In genomic region chr20:46406986-46407670, GRCh38 we compare ENCODE assay signal across 8 cellular contexts. TPM values are rescaled to one million over a fixed set of nuclear protein-coding genes. Genes with fewer than 3 reads are reported as not detected.
DNase-seq lines count a peak whose midpoint lies in the region; ATAC-seq and TF ChIP-seq lines count a peak whose summit lies in the region.

No MANE protein-coding gene starts in this region.

- BruUV-seq in mammary epithelial cell (replicated peaks; lab: Mats Ljungman, UMichigan) = no TSS peak

- 12% methylated on average over 19 of the region's 26 CpGs for WGBS in mammary epithelial cell (ENCODE audit: low coverage, missing lambda C conversion rate)
- 11% methylated on average over 26 of the region's 26 CpGs for WGBS in liver

- CTCF ChIA-PET in mammary epithelial cell (lab: Charles Lee; ENCODE audit: low non-redundant PET) = interaction anchor here (0.5 to 0.6 kb wide), 3 partner anchors 25 to 393 kb away, joined by 3 to 5 read pairs (median 3); no protein-coding TSS in a partner anchor

- H3K9ac ChIP-seq in mammary epithelial cell (ENCODE audit: insufficient read depth, low read length) (no peak overlapping the region), liver (ENCODE audit: low read depth in 1 of 2, low read length in 2 of 2) (peak overlapping the region; percentile 56 to 90)

- no peaks in the 10 kb centered on the region for H4K20me1 ChIP-seq in mammary epithelial cell (ENCODE audit: insufficient read depth, low read length)

- peak; percentile 56 for ATAC-seq in HG02571 (IDR thresholded peaks at IDR 0.05; ENCODE audit: unreplicated experiment)

- H2AFZ ChIP-seq in mammary epithelial cell (ENCODE audit: low read depth, low read length) = peak overlapping the region; percentile 85

- H3K27me3 ChIP-seq in mammary epithelial cell (ENCODE audit: insufficient read depth, low read length) = no peaks in the 10 kb centered on the region
- H3K27me3 ChIP-seq in liver (ENCODE audit: control insufficient read depth in 4 of 4, insufficient read depth in 4 of 4, low read length in 3 of 4) = no peaks in the 10 kb centered on the region

- peaks cover 26% of the 10 kb centered on the region for H3K4me1 ChIP-seq in mammary epithelial cell (ENCODE audit: insufficient read depth, low read length)
- H3K4me1 ChIP-seq in liver (ENCODE audit: control insufficient read depth in 4 of 4, insufficient read depth in 4 of 4, low read length in 3 of 4) = peaks cover 3 to 33% (median 24%) of the 10 kb centered on the region in 4 donors

- TF ChIP-seq CTCF in VCaP (conservative IDR thresholded peaks at IDR 0.05) (no peak), mammary epithelial cell (conservative IDR thresholded peaks at IDR 0.05 in 1 of 2, IDR thresholded peaks at IDR 0.05 in 1 of 2; ENCODE audit: extremely low read depth in 1 of 2, insufficient read depth in 1 of 2, low read depth in 1 of 2, low read length in 2 of 2) (no peak), liver (IDR thresholded peaks at IDR 0.05; ENCODE audit: low read depth, low read length, missing input control) (no peak)

- intact Hi-C loops in mammary epithelial cell (cut with micrococcal nuclease) = loop anchor here (2.0 kb wide), 1 partner anchor 42 kb away; no protein-coding TSS in a partner anchor

- dilution Hi-C loops in mammary epithelial cell (cut with HindIII; ENCODE audit: low sequenced_read_pairs) = no loop called here

- H3K27ac ChIP-seq in VCaP (peak overlapping the region; percentile 99), mammary epithelial cell (ENCODE audit: insufficient read depth, low read depth, low read length) (peak overlapping the region; percentile 45), liver (ENCODE audit: low read depth in 1 of 2, low read length in 2 of 2) (peak overlapping the region; percentile 82 to 90)

- DNase-seq in NCI-H1092 treated with DMSO at 0.1 percent for 48 hours (lab: John Stamatoyannopoulos, UW) = peak; percentile 80
- peak; percentile 59 for DNase-seq in mammary epithelial cell
- DNase-seq in stimulated activated CD4-positive, alpha-beta T cell treated with anti-CD3 and anti-CD28 coated beads, Interleukin-4, amount 100 ng/mL, for 4 hours = peak; percentile 90 to 96
- DNase-seq in cerebellum (ENCODE audit: low spot score) = no peak

- no peaks in the 10 kb centered on the region for H3K9me3 ChIP-seq in mammary epithelial cell (replicated peaks; ENCODE audit: insufficient read depth, low read length)
- no peaks in the 10 kb centered on the region for H3K9me3 ChIP-seq in liver (ENCODE audit: control insufficient read depth in 4 of 4, low read length in 3 of 4)

- H3K4me3 ChIP-seq in GM08714 (ENCODE audit: low read length) (peak overlapping the region; percentile 64; the same call in 1 of the 2 replicates), mammary epithelial cell (replicated peaks in 1 of 3; ENCODE audit: insufficient read depth in 1 of 3, low read depth in 2 of 3, low read length in 3 of 3) (peak overlapping the region; percentile 87 to 95 (median 94)), liver (ENCODE audit: low read depth in 1 of 3, low read length in 3 of 3) (peak overlapping the region; percentile 59 to 89 (median 62))

- peaks cover 38% of the 10 kb centered on the region for H3K79me2 ChIP-seq in mammary epithelial cell (ENCODE audit: insufficient read depth, low read length)

- peak overlapping the region; percentile 88 for H3K4me2 ChIP-seq in mammary epithelial cell (ENCODE audit: insufficient read depth, low read depth, low read length)

- in situ Hi-C loops in mammary epithelial cell (cut with MboI; ENCODE audit: low sequenced_read_pairs in 2 of 2) = no loop called here

- no peak for TF ChIP-seq RAD21 in liver (IDR thresholded peaks at IDR 0.05)

- H3K36me3 ChIP-seq in mammary epithelial cell (ENCODE audit: insufficient read depth, low read length) = no peaks in the 10 kb centered on the region
- no peaks in the 10 kb centered on the region for H3K36me3 ChIP-seq in liver (ENCODE audit: control insufficient read depth in 4 of 4, insufficient read depth in 3 of 4, low read depth in 1 of 4, low read length in 3 of 4)

TF ChIP-seq in liver, 16 proteins besides CTCF, POLR2A, EP300 and RAD21:
- TF ChIP-seq HNF4G (IDR thresholded peaks at IDR 0.05) = no peak
- peak; percentile 25 for TF ChIP-seq YY1 (IDR thresholded peaks at IDR 0.05)
- no peak for TF ChIP-seq HNF4A (conservative IDR thresholded peaks at IDR 0.05)
- TF ChIP-seq EGR1 (IDR thresholded peaks at IDR 0.05; ENCODE audit: low read depth in 2 of 2) = no peak
- no peak for TF ChIP-seq MAX (IDR thresholded peaks at IDR 0.05)
- TF ChIP-seq ZBTB33 (IDR thresholded peaks at IDR 0.05) = no peak
TF ChIP-seq in liver: peak in this region for 1.

RNA-seq across cellular contexts. Expression of gene ELMO2, which starts 0.7 kb away (rescaled TPM):
- total RNA-seq in mammary epithelial cell (10 to 100 TPM; 29.6 to 44.0 TPM), liver (10 to 100 TPM; 15.2 to 16.0 TPM), cerebellum (57.5 TPM)
- polyA plus RNA-seq in mammary epithelial cell (24.6 TPM), liver (10 to 100 TPM in 1 of 2 donors, 1 to 10 TPM in 1; 7.9 to 12.6 TPM)
- 73.5 TPM for polyA minus RNA-seq in mammary epithelial cell

Comparison
In these comparisons a context has a peak if more than half of its experiments do, and no peak if none do; other contexts are left out.
1. H3K27ac ChIP-seq: peak in every context shown above with its lines; median percentile 99 in VCaP; 86 in liver; 45 in mammary epithelial cell.